Comparison of ENCODE assay signal across 1 cellular context in genomic region chr3:46557814-46558183, GRCh38.
A peak's percentile ranks its signal among the peaks of the same experiment; 100 is the strongest.
TF ChIP-seq lines count a peak whose summit lies in the region.

No MANE protein-coding gene starts in this region.

TF ChIP-seq in H1, 55 proteins besides CTCF, POLR2A, EP300 and RAD21:
- TF ChIP-seq ASH2L (IDR thresholded peaks at IDR 0.05; ENCODE audit: low read length) (no peak), POLR2AphosphoS5 (IDR thresholded peaks at IDR 0.05; ENCODE audit: low read depth, low read length) (no peak), RNF2 (IDR thresholded peaks at IDR 0.05; ENCODE audit: borderline replicate concordance, low read depth, low read length, missing control alignments, poor library complexity, severe bottlenecking) (no peak), POU5F1 (IDR thresholded peaks at IDR 0.05; ENCODE audit: low read depth, low read length) (no peak), BRCA1 (IDR thresholded peaks at IDR 0.05; ENCODE audit: low read depth, low read length) (no peak), ZNF274 (IDR thresholded peaks at IDR 0.05; ENCODE audit: borderline replicate concordance, extremely low read depth, low read length) (no peak), YY1 (IDR thresholded peaks at IDR 0.05; ENCODE audit: low read depth, low read length) (no peak), EGR1 (IDR thresholded peaks at IDR 0.05; ENCODE audit: borderline replicate concordance, low read depth, low read length) (no peak), E2F6 (IDR thresholded peaks at IDR 0.05) (peak; percentile 49; the same call in 1 of the 2 replicates), MAX (IDR thresholded peaks at IDR 0.05) (peak; percentile 66; the same call in 1 of the 2 replicates)
- TF ChIP-seq, protein P1, sequence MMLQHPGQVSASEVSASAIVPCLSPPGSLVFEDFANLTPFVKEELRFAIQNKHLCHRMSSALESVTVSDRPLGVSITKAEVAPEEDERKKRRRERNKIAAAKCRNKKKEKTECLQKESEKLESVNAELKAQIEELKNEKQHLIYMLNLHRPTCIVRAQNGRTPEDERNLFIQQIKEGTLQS (IDR thresholded peaks at IDR 0.05; ENCODE audit: insufficient read depth, low read depth, low read length) = no peak
